13 cellular contexts compared by ENCODE assay signal in genomic region chr6:20024979-20025378, GRCh38.
"Had no signal": no experiment of that assay in that cellular context is flagged by ENCODE, and none has a peak within 500 bp of the region (broad histone marks: within the 10 kb centered on the region; RNA-seq: fewer than 3 reads in every experiment).

No MANE protein-coding gene starts in this region.

- H3K4me1 ChIP-seq: breast epithelium, esophagus muscularis mucosa, lower lobe of right lung, right lobe of liver had no signal

- H3K4me3 Mint-ChIP-seq: mesothelial cell of epicardium; stimulated activated naive B cell treated with anti-CD40 and anti-IgM and Interleukin-4, amounts not matched to agents 10 μg/mL and 1 μg/mL and 100 μg/mL, for 72 hours had no signal

- H3K4me1 Mint-ChIP-seq: mesothelial cell of epicardium had no signal

- DNase-seq: activated CD4-positive, alpha-beta T cell treated with anti-CD3 and anti-CD28 coated beads, Interleukin-2, amount 50 U/mL, for 1 hour; activated CD4-positive, CD25-positive, alpha-beta regulatory T cell; aorta; glutamatergic neuron; lower lobe of right lung; right lobe of liver; stimulated activated naive B cell treated with anti-CD40 and anti-IgM and Interleukin-4, amounts not matched to agents 10 μg/mL and 1 μg/mL and 100 μg/mL, for 72 hours; trophoblast cell had no signal

- H3K4me3 ChIP-seq: breast epithelium, esophagus muscularis mucosa, lower lobe of right lung, right lobe of liver had no signal

- H3K27ac ChIP-seq: breast epithelium, esophagus muscularis mucosa, lower lobe of right lung, right lobe of liver had no signal

- H3K9me3 ChIP-seq: breast epithelium, esophagus muscularis mucosa, lower lobe of right lung, right lobe of liver had no signal

- H3K9me3 Mint-ChIP-seq: activated naive CD4-positive, alpha-beta T cell treated with anti-CD3 and anti-CD28 coated beads, Interleukin-2, amount 50 U/mL, for 72 hours; mesothelial cell of epicardium; T-helper 1 cell treated with Interleukin-12 subunit alpha and Interleukin-12 subunit beta and Interleukin-4 antibody, amounts not matched to agents 30 μg/mL and 1 μg/mL, for 36 hours had no signal

- H3K36me3 ChIP-seq: breast epithelium, esophagus muscularis mucosa, lower lobe of right lung, right lobe of liver had no signal

- H3K27ac Mint-ChIP-seq: activated naive CD4-positive, alpha-beta T cell treated with anti-CD3 and anti-CD28 coated beads, Interleukin-2, amount 50 U/mL, for 72 hours; mesothelial cell of epicardium; stimulated activated naive B cell treated with anti-CD40 and anti-IgM and Interleukin-4, amounts not matched to agents 10 μg/mL and 1 μg/mL and 100 μg/mL, for 72 hours; T-helper 1 cell treated with Interleukin-12 subunit alpha and Interleukin-12 subunit beta and Interleukin-4 antibody, amounts not matched to agents 30 μg/mL and 1 μg/mL, for 36 hours had no signal

- H3K36me3 Mint-ChIP-seq: activated naive CD4-positive, alpha-beta T cell treated with anti-CD3 and anti-CD28 coated beads, Interleukin-2, amount 50 U/mL, for 72 hours; mesothelial cell of epicardium; stimulated activated naive B cell treated with anti-CD40 and anti-IgM and Interleukin-4, amounts not matched to agents 10 μg/mL and 1 μg/mL and 100 μg/mL, for 72 hours had no signal

- H3K27me3 ChIP-seq: breast epithelium, esophagus muscularis mucosa, right lobe of liver had no signal

- ATAC-seq: lower lobe of right lung, right lobe of liver had no signal
